Comparison of ENCODE assay signal across 1 cellular context in genomic region chr3:37892917-37893595, GRCh38.
A peak's percentile ranks its signal among the peaks of the same experiment; 100 is the strongest.
TF ChIP-seq lines count a peak whose summit lies in the region.

No MANE protein-coding gene starts in this region.

TF ChIP-seq in HepG2, 621 proteins besides CTCF, POLR2A, EP300 and RAD21 (continued from another document):
- TF ChIP-seq ELK4 (CRISPR knock-in tag; IDR thresholded peaks at IDR 0.05; ENCODE audit: borderline replicate concordance) (no peak), KMT2B (CRISPR knock-in tag; IDR thresholded peaks at IDR 0.05) (0 out of 2 replicates have a peak, but pooled peaks have one; percentile 20), JDP2 (CRISPR knock-in tag; IDR thresholded peaks at IDR 0.05; ENCODE audit: borderline replicate concordance) (no peak), BORCS8-MEF2B (CRISPR knock-in tag; IDR thresholded peaks at IDR 0.05) (no peak), MBNL3 (CRISPR knock-in tag; conservative IDR thresholded peaks at IDR 0.05) (no peak), AKNA (CRISPR knock-in tag; IDR thresholded peaks at IDR 0.05; ENCODE audit: borderline replicate concordance) (no peak), SP140L (CRISPR knock-in tag; IDR thresholded peaks at IDR 0.05; ENCODE audit: borderline replicate concordance) (no peak), TBX2 (CRISPR knock-in tag; IDR thresholded peaks at IDR 0.05; ENCODE audit: borderline replicate concordance) (peak; percentile 96), ZBTB7B (CRISPR knock-in tag; IDR thresholded peaks at IDR 0.05) (no peak), PTBP1 (IDR thresholded peaks at IDR 0.05; ENCODE audit: low read depth, low read length, poor library complexity, severe bottlenecking) (no peak), ZIK1 (CRISPR knock-in tag; IDR thresholded peaks at IDR 0.05; ENCODE audit: borderline replicate concordance, low read depth) (no peak), ZNF138 (CRISPR knock-in tag; IDR thresholded peaks at IDR 0.05; ENCODE audit: low read depth) (no peak; the same call in 1 of the 2 replicates), ZNF580 (CRISPR knock-in tag; IDR thresholded peaks at IDR 0.05; ENCODE audit: borderline replicate concordance, low read depth) (peak; percentile 60; the same call in 1 of the 2 replicates), ZFX (CRISPR knock-in tag; IDR thresholded peaks at IDR 0.05; ENCODE audit: low read depth) (peak; percentile 54), GABPA (IDR thresholded peaks at IDR 0.05; ENCODE audit: low read depth, low read length) (no peak), GABPA (CRISPR knock-in tag; IDR thresholded peaks at IDR 0.05; ENCODE audit: low read depth) (peak; percentile 75), MXD1 (CRISPR knock-in tag; IDR thresholded peaks at IDR 0.05) (no peak), ZHX1 (CRISPR knock-in tag; IDR thresholded peaks at IDR 0.05; ENCODE audit: low read depth) (no peak), NCOA1 (CRISPR knock-in tag; IDR thresholded peaks at IDR 0.05) (no peak), PAX8 (CRISPR knock-in tag; IDR thresholded peaks at IDR 0.05; ENCODE audit: borderline replicate concordance) (no peak), MTF2 (CRISPR knock-in tag; IDR thresholded peaks at IDR 0.05; ENCODE audit: borderline replicate concordance) (no peak), ZNF562 (CRISPR knock-in tag; IDR thresholded peaks at IDR 0.05; ENCODE audit: borderline replicate concordance) (no peak), RBFOX2 (IDR thresholded peaks at IDR 0.05; ENCODE audit: low read depth, low read length) (no peak), ZBTB39 (CRISPR knock-in tag; IDR thresholded peaks at IDR 0.05) (no peak), NR1H2 (CRISPR knock-in tag; IDR thresholded peaks at IDR 0.05; ENCODE audit: borderline replicate concordance, low read depth) (no peak), ZNF556 (CRISPR knock-in tag; IDR thresholded peaks at IDR 0.05; ENCODE audit: borderline replicate concordance) (no peak), SKI (IDR thresholded peaks at IDR 0.05; ENCODE audit: partially characterized antibody) (peak; percentile 28), KLF11 (CRISPR knock-in tag; IDR thresholded peaks at IDR 0.05) (no peak), ZNF772 (CRISPR knock-in tag; IDR thresholded peaks at IDR 0.05) (peak; percentile 75; the same call in 1 of the 2 replicates)
- TF ChIP-seq, protein P1, sequence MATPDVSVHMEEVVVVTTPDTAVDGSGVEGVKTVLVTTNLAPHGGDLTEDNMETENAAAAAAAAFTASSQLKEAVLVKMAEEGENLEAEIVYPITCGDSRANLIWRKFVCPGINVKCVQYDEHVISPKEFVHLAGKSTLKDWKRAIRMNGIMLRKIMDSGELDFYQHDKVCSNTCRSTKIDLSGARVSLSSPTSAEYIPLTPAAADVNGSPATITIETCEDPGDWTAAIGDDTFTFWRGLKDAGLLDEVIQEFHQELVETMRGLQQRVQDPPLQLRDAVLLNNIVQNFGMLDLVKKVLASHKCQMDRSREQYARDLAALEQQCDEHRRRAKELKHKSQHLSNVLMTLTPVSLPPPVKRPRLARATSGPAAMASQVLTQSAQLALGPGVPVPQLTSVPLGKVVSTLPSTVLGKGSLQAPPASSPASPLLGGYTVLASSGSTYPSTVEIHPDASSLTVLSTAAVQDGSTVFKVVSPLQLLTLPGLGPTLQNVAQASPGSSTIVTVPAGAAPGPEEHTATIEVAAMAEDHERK (CRISPR knock-in tag; IDR thresholded peaks at IDR 0.05; ENCODE audit: low read depth), result no peak
- TF ChIP-seq, protein P2, sequence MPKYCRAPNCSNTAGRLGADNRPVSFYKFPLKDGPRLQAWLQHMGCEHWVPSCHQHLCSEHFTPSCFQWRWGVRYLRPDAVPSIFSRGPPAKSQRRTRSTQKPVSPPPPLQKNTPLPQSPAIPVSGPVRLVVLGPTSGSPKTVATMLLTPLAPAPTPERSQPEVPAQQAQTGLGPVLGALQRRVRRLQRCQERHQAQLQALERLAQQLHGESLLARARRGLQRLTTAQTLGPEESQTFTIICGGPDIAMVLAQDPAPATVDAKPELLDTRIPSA (CRISPR knock-in tag; IDR thresholded peaks at IDR 0.05; ENCODE audit: borderline replicate concordance), result no peak
- TF ChIP-seq, protein P3, sequence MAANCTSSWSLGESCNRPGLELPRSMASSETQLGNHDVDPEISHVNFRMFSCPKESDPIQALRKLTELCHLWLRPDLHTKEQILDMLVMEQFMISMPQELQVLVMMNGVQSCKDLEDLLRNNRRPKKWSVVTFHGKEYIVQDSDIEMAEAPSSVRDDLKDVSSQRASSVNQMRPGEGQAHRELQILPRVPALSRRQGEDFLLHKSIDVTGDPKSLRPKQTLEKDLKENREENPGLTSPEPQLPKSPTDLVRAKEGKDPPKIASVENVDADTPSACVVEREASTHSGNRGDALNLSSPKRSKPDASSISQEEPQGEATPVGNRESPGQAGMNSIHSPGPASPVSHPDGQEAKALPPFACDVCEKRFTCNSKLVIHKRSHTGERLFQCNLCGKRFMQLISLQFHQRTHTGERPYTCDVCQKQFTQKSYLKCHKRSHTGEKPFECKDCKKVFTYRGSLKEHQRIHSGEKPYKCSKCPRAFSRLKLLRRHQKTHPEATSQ (CRISPR knock-in tag; IDR thresholded peaks at IDR 0.05; ENCODE audit: borderline replicate concordance), result no peak
